16 cellular contexts compared by ENCODE assay signal in the genomic region with DNA sequence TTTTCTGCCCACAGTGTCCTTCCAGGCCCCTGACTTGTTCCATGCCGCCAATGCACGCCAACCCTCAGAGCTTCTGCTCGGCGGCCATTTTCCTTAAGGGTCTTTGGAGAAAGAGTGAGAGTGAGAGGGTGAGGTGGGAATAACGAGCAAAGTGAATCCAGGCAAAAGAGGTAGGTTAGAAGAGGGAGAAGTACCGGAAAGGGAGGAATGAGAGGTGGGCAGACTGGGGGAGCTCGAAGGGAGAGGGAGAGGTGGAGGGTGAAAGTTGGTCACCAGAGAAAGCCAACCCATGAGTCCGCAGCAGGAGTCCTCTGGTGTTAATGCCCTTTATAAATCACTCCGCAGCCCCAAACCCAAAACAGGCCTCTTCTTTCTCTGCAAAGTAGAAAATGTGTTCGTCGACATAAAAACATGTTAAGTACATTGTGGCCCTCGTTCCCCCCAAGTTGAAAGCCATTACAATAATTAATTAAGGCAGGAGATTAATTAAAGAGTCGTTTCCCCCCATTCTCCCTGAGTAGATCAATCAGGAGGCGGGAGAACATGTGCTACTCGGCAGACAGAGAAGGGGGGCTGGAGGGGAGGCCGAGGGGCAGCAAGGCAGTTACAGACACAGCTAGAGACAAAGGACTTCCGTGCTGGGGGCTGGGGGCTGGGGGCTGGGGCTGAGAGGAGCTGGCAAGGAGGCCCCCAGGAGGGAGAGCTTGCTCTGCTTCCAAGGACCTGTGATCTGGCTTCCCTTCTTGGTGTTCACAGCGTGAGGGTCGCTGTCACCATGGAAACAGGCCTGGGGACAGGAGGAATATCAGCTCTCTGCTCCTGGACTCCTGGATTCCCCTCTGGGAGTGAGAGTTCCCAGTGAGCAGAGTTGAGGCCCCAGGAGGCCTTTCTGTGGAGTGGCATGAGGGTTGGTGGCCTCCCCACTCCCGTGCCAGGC. TPM values are rescaled to one million over a fixed set of nuclear protein-coding genes. Genes with fewer than 3 reads are reported as not detected.
DNase-seq lines count a peak whose midpoint lies in the region; ATAC-seq and TF ChIP-seq lines count a peak whose summit lies in the region.
"Had no signal": no experiment of that assay in that cellular context is flagged by ENCODE, and none has a peak within 500 bp of the region (broad histone marks: within the 10 kb centered on the region; RNA-seq: fewer than 3 reads in every experiment).

No MANE protein-coding gene starts in this region.

- peak; percentile 25 for DNase-seq in activated naive CD8-positive, alpha-beta T cell treated with anti-CD3 and anti-CD28 coated beads, Interleukin-2, amount 10 ng/mL, durations not matched to agents 7 days and 5 days
- no peak for DNase-seq in activated naive CD8-positive, alpha-beta T cell treated with anti-CD3 and anti-CD28 coated beads, Interleukin-2, amount 50 U/mL, for 24 hours
- DNase-seq in coronary artery (ENCODE audit: low spot score) (peak; percentile 57), mesothelial cell of epicardium (ENCODE audit: low spot score in 2 of 2, unreplicated experiment in 2 of 2) (no peak), type B pancreatic cell (ENCODE audit: extremely low spot score, unreplicated experiment) (no peak)
- no peak for DNase-seq in CD8-positive, alpha-beta T cell
- DNase-seq in activated CD4-positive, alpha-beta T cell treated with anti-CD3 and anti-CD28 coated beads for 4 hours = no peak
- DNase-seq in stimulated activated CD4-positive, alpha-beta T cell treated with anti-CD3 and anti-CD28 coated beads, Interleukin-4, amount 100 ng/mL, for 4 hours = no peak
- DNase-seq: activated CD4-positive, alpha-beta T cell treated with anti-CD3 and anti-CD28 coated beads, Interleukin-2, amount 50 U/mL, for 1 hour; activated naive CD4-positive, alpha-beta T cell treated with anti-CD3 and anti-CD28 coated beads, Interleukin-2, amount 50 U/mL, for 16 hours; foreskin keratinocyte; left ventricle myocardium inferior; NCI-H226; RPMI8226; stimulated activated CD4-positive, alpha-beta T cell treated with anti-CD3 and anti-CD28 coated beads, Interleukin-4, amount 100 ng/mL, for 1 hour had no signal

- intact Hi-C loops in CD8-positive, alpha-beta T cell (cut with DNase I, micrococcal nuclease) = loop anchor here in 1 of 2 experiments (2.0 kb wide), 1 partner anchor 269 kb away; no protein-coding TSS in a partner anchor

- ATAC-seq in activated naive CD8-positive, alpha-beta T cell treated with anti-CD3 and anti-CD28 coated beads, Interleukin-2, amount 10 ng/mL, durations not matched to agents 7 days and 5 days (ENCODE audit: low read depth) = no peak
- no peak for ATAC-seq in activated naive CD8-positive, alpha-beta T cell treated with anti-CD3 and anti-CD28 coated beads, Interleukin-2, amount 50 U/mL, for 24 hours
- ATAC-seq in CD8-positive, alpha-beta T cell = no peak
- ATAC-seq: foreskin keratinocyte had no signal

- POLR2A ChIA-PET in activated naive CD8-positive, alpha-beta T cell treated with anti-CD3 and anti-CD28 coated beads, Interleukin-2, amount 10 ng/mL, durations not matched to agents 7 days and 5 days (lab: Charles Lee) = no interaction called here
- POLR2A ChIA-PET in CD8-positive, alpha-beta T cell (lab: Charles Lee) = no interaction called here

- H3K9me3 ChIP-seq in CD8-positive, alpha-beta T cell (ENCODE audit: low read length) = no peaks in the 10 kb centered on the region
- H3K9me3 ChIP-seq: left ventricle myocardium inferior had no signal

- no peaks in the 10 kb centered on the region for H3K36me3 ChIP-seq in CD8-positive, alpha-beta T cell (ENCODE audit: insufficient read depth, low read length)
- H3K36me3 ChIP-seq: left ventricle myocardium inferior had no signal

- no peaks in the 10 kb centered on the region for H3K27me3 ChIP-seq in CD8-positive, alpha-beta T cell (ENCODE audit: insufficient read depth, low read length)

- peaks cover 9% of the 10 kb centered on the region for H3K4me1 Mint-ChIP-seq in activated naive CD8-positive, alpha-beta T cell treated with anti-CD3 and anti-CD28 coated beads, Interleukin-2, amount 10 ng/mL, durations not matched to agents 7 days and 5 days
- H3K4me1 Mint-ChIP-seq in activated naive CD8-positive, alpha-beta T cell treated with anti-CD3 and anti-CD28 coated beads, Interleukin-2, amount 50 U/mL, for 24 hours = peaks cover 2% of the 10 kb centered on the region
- peaks cover 35% of the 10 kb centered on the region for H3K4me1 Mint-ChIP-seq in mesothelial cell of epicardium
- H3K4me1 Mint-ChIP-seq in type B pancreatic cell (ENCODE audit: unreplicated experiment) = peaks cover 45% of the 10 kb centered on the region
- peaks cover 4% of the 10 kb centered on the region for H3K4me1 Mint-ChIP-seq in CD8-positive, alpha-beta T cell (ENCODE audit: low read depth)

- CTCF ChIA-PET in CD8-positive, alpha-beta T cell (lab: Charles Lee) = interaction anchor here (1.0 to 20.6 kb wide), 4 partner anchors 9 to 253 kb away, joined by 3 to 441 read pairs (median 9); no protein-coding TSS in a partner anchor

- no peaks in the 10 kb centered on the region for H3K36me3 Mint-ChIP-seq in activated naive CD8-positive, alpha-beta T cell treated with anti-CD3 and anti-CD28 coated beads, Interleukin-2, amount 10 ng/mL, durations not matched to agents 7 days and 5 days
- no peaks in the 10 kb centered on the region for H3K36me3 Mint-ChIP-seq in activated naive CD8-positive, alpha-beta T cell treated with anti-CD3 and anti-CD28 coated beads, Interleukin-2, amount 50 U/mL, for 24 hours (ENCODE audit: low read depth)
- no peaks in the 10 kb centered on the region for H3K36me3 Mint-ChIP-seq in mesothelial cell of epicardium
- H3K36me3 Mint-ChIP-seq in type B pancreatic cell = no peaks in the 10 kb centered on the region
- H3K36me3 Mint-ChIP-seq in CD8-positive, alpha-beta T cell = no peaks in the 10 kb centered on the region

- TF ChIP-seq CTCF in coronary artery (IDR thresholded peaks at IDR 0.05) (no peak), mesothelial cell of epicardium (IDR thresholded peaks at IDR 0.05; ENCODE audit: unreplicated experiment) (no peak), type B pancreatic cell (conservative IDR thresholded peaks at IDR 0.05) (no peak)
- no peak for TF ChIP-seq CTCF in CD8-positive, alpha-beta T cell (IDR thresholded peaks at IDR 0.05)

- no peak overlapping the region for H3K27ac ChIP-seq in coronary artery
- no peak overlapping the region for H3K27ac ChIP-seq in CD8-positive, alpha-beta T cell (ENCODE audit: low read depth, low read length)
- H3K27ac ChIP-seq: foreskin keratinocyte, left ventricle myocardium inferior had no signal

- H3K4me1 ChIP-seq in CD8-positive, alpha-beta T cell (ENCODE audit: insufficient read depth, low read length) = peaks cover 6% of the 10 kb centered on the region
- H3K4me1 ChIP-seq: foreskin keratinocyte, left ventricle myocardium inferior had no signal

- no peak overlapping the region for H3K27ac Mint-ChIP-seq in activated naive CD8-positive, alpha-beta T cell treated with anti-CD3 and anti-CD28 coated beads, Interleukin-2, amount 10 ng/mL, durations not matched to agents 7 days and 5 days
- no peak overlapping the region for H3K27ac Mint-ChIP-seq in activated naive CD8-positive, alpha-beta T cell treated with anti-CD3 and anti-CD28 coated beads, Interleukin-2, amount 50 U/mL, for 24 hours
- peak overlapping the region; percentile 83 for H3K27ac Mint-ChIP-seq in mesothelial cell of epicardium
- peak overlapping the region; percentile 31 for H3K27ac Mint-ChIP-seq in type B pancreatic cell
- H3K27ac Mint-ChIP-seq in CD8-positive, alpha-beta T cell = no peak overlapping the region

- H3K4me3 ChIP-seq in coronary artery = no peak overlapping the region
- no peak overlapping the region for H3K4me3 ChIP-seq in CD8-positive, alpha-beta T cell (ENCODE audit: low read depth, low read length)
- H3K4me3 ChIP-seq: left ventricle myocardium inferior had no signal

- H3K9me3 Mint-ChIP-seq in activated naive CD8-positive, alpha-beta T cell treated with anti-CD3 and anti-CD28 coated beads, Interleukin-2, amount 10 ng/mL, durations not matched to agents 7 days and 5 days = no peaks in the 10 kb centered on the region
- H3K9me3 Mint-ChIP-seq in activated naive CD8-positive, alpha-beta T cell treated with anti-CD3 and anti-CD28 coated beads, Interleukin-2, amount 50 U/mL, for 24 hours = no peaks in the 10 kb centered on the region
- H3K9me3 Mint-ChIP-seq in mesothelial cell of epicardium (no peaks in the 10 kb centered on the region), type B pancreatic cell (no peaks in the 10 kb centered on the region)
- H3K9me3 Mint-ChIP-seq in CD8-positive, alpha-beta T cell = no peaks in the 10 kb centered on the region

- no peak overlapping the region for H3K4me3 Mint-ChIP-seq in activated naive CD8-positive, alpha-beta T cell treated with anti-CD3 and anti-CD28 coated beads, Interleukin-2, amount 10 ng/mL, durations not matched to agents 7 days and 5 days
- H3K4me3 Mint-ChIP-seq in activated naive CD8-positive, alpha-beta T cell treated with anti-CD3 and anti-CD28 coated beads, Interleukin-2, amount 50 U/mL, for 24 hours = no peak overlapping the region
- H3K4me3 Mint-ChIP-seq in mesothelial cell of epicardium (no peak overlapping the region), type B pancreatic cell (peak overlapping the region; percentile 32)
- no peak overlapping the region for H3K4me3 Mint-ChIP-seq in CD8-positive, alpha-beta T cell

- peaks cover 2% of the 10 kb centered on the region for H3K27me3 Mint-ChIP-seq in activated naive CD8-positive, alpha-beta T cell treated with anti-CD3 and anti-CD28 coated beads, Interleukin-2, amount 10 ng/mL, durations not matched to agents 7 days and 5 days
- H3K27me3 Mint-ChIP-seq in activated naive CD8-positive, alpha-beta T cell treated with anti-CD3 and anti-CD28 coated beads, Interleukin-2, amount 50 U/mL, for 24 hours = peaks cover 7% of the 10 kb centered on the region
- peaks cover 8% of the 10 kb centered on the region for H3K27me3 Mint-ChIP-seq in mesothelial cell of epicardium (ENCODE audit: low read depth)
- peaks cover 12% of the 10 kb centered on the region for H3K27me3 Mint-ChIP-seq in type B pancreatic cell
- peaks cover 11% of the 10 kb centered on the region for H3K27me3 Mint-ChIP-seq in CD8-positive, alpha-beta T cell (ENCODE audit: low read depth)

RNA-seq across cellular contexts. Expression of a gene that starts 16.0 kb away (rescaled TPM):
- total RNA-seq in activated naive CD8-positive, alpha-beta T cell treated with anti-CD3 and anti-CD28 coated beads, Interleukin-2, amount 10 ng/mL, durations not matched to agents 7 days and 5 days = 10 to 100 TPM in 1 of 2 experiments, 1 to 10 TPM in 1; 8.0 to 11.7 TPM
- total RNA-seq in mesothelial cell of epicardium (19.2 to 20.9 TPM (median 20.1 TPM) in 3 replicates), type B pancreatic cell (ENCODE audit: low replicate concordance) (8.8 and 9.8 TPM in 2 replicates)
- 1 to 10 TPM; 7.4 to 9.1 TPM for total RNA-seq in CD8-positive, alpha-beta T cell
- total RNA-seq: skeletal muscle tissue had no signal

Comparison
In these comparisons a context has a peak if more than half of its experiments do, and no peak if none do; other contexts are left out.
1. DNase-seq: peak in activated naive CD8-positive, alpha-beta T cell treated with anti-CD3 and anti-CD28 coated beads, Interleukin-2, amount 10 ng/mL, durations not matched to agents 7 days and 5 days (single experiment) and coronary artery (single experiment); none in activated naive CD8-positive, alpha-beta T cell treated with anti-CD3 and anti-CD28 coated beads, Interleukin-2, amount 50 U/mL, for 24 hours (single experiment), mesothelial cell of epicardium (0 of 2), type B pancreatic cell (single experiment), CD8-positive, alpha-beta T cell (0 of 7), activated CD4-positive, alpha-beta T cell treated with anti-CD3 and anti-CD28 coated beads for 4 hours (0 of 2) and stimulated activated CD4-positive, alpha-beta T cell treated with anti-CD3 and anti-CD28 coated beads, Interleukin-4, amount 100 ng/mL, for 4 hours (0 of 2).
2. H3K27ac Mint-ChIP-seq: peak in mesothelial cell of epicardium (single experiment) and type B pancreatic cell (single experiment); none in activated naive CD8-positive, alpha-beta T cell treated with anti-CD3 and anti-CD28 coated beads, Interleukin-2, amount 10 ng/mL, durations not matched to agents 7 days and 5 days (single experiment), activated naive CD8-positive, alpha-beta T cell treated with anti-CD3 and anti-CD28 coated beads, Interleukin-2, amount 50 U/mL, for 24 hours (single experiment) and CD8-positive, alpha-beta T cell (single experiment).